16 cellular contexts compared by ENCODE assay signal in genomic region chr2:161842751-161843433, GRCh38.
DNase-seq lines count a peak whose midpoint lies in the region; ATAC-seq and TF ChIP-seq lines count a peak whose summit lies in the region.
"Had no signal": no experiment of that assay in that cellular context is flagged by ENCODE, and none has a peak within 500 bp of the region (broad histone marks: within the 10 kb centered on the region; RNA-seq: fewer than 3 reads in every experiment).

No MANE protein-coding gene starts in this region.

- no peak for ATAC-seq in GM19035 (IDR thresholded peaks at IDR 0.05; ENCODE audit: unreplicated experiment)

- TF ChIP-seq CTCF in HFF-Myc (IDR thresholded peaks at IDR 0.05; ENCODE audit: low read depth, low read length, missing control alignments) (no peak), OCI-LY7 (conservative IDR thresholded peaks at IDR 0.05; ENCODE audit: low read length) (no peak)

- H3K4me1 ChIP-seq in OCI-LY7 (ENCODE audit: insufficient read depth, low read length, poor library complexity, severe bottlenecking): no peaks in the 10 kb centered on the region
- H3K4me1 ChIP-seq: BLaER1 treated with 17β-estradiol and CSF1 and Interleukin-3, amounts not matched to agents 10 nM and 100 nM had no signal

- peaks cover 18% of the 10 kb centered on the region for H3K27me3 Mint-ChIP-seq in activated CD4-positive, alpha-beta T cell treated with anti-CD3 and anti-CD28 coated beads, Interleukin-2, amount 10 ng/mL, durations not matched to agents 7 days and 5 days
- H3K27me3 Mint-ChIP-seq: IgD-negative memory B cell had no signal

- DNase-seq in NCI-H146 (lab: John Stamatoyannopoulos, UW) (peak; percentile 1), NCI-H146 treated with DMSO at 0.1 percent for 48 hours (lab: John Stamatoyannopoulos, UW; ENCODE audit: unreplicated experiment) (no peak), HFF-Myc (ENCODE audit: extremely low read depth, low read depth) (peak; percentile 2), OCI-LY7 (ENCODE audit: low spot score) (peak; percentile 17), myocyte (ENCODE audit: low read depth) (peak; percentile 57), EL (no peak)
- DNase-seq in activated CD4-positive, alpha-beta T cell treated with anti-CD3 and anti-CD28 coated beads, Interleukin-2, amount 10 ng/mL, durations not matched to agents 7 days and 5 days: no peak
- DNase-seq: 8988T, H7, NCI-H1417 treated with DMSO at 0.1 percent for 48 hours, NCI-H2081 treated with DMSO at 0.1 percent for 48 hours, NCI-H226 had no signal

- H3K36me3 ChIP-seq in OCI-LY7 (ENCODE audit: insufficient read depth, low read length): no peaks in the 10 kb centered on the region
- H3K36me3 ChIP-seq: BLaER1 treated with 17β-estradiol and CSF1 and Interleukin-3, amounts not matched to agents 10 nM and 100 nM had no signal

- no peaks in the 10 kb centered on the region for H3K9me3 ChIP-seq in OCI-LY7 (ENCODE audit: low read length)

- H3K27ac ChIP-seq in OCI-LY7 (ENCODE audit: low read depth, low read length, poor library complexity, severe bottlenecking): peak overlapping the region; percentile 52
- H3K27ac ChIP-seq: BLaER1 treated with 17β-estradiol and CSF1 and Interleukin-3, amounts not matched to agents 10 nM and 100 nM had no signal

- POLR2A ChIA-PET in OCI-LY7 (lab: Charles Lee): interaction anchor here (0.6 to 1.5 kb wide), 4 partner anchors 40 to 726 kb away, joined by 3 read pairs; no protein-coding TSS in a partner anchor
- POLR2A ChIA-PET in activated CD4-positive, alpha-beta T cell treated with anti-CD3 and anti-CD28 coated beads, Interleukin-2, amount 10 ng/mL, durations not matched to agents 7 days and 5 days (lab: Charles Lee): no interaction called here

- BruUV-seq in OCI-LY7 (replicated peaks; lab: Mats Ljungman, UMichigan): no TSS peak

- no peak overlapping the region for H3K27ac Mint-ChIP-seq in activated CD4-positive, alpha-beta T cell treated with anti-CD3 and anti-CD28 coated beads, Interleukin-2, amount 10 ng/mL, durations not matched to agents 7 days and 5 days
- H3K27ac Mint-ChIP-seq: IgD-negative memory B cell; T-helper 2 cell treated with Interferon-gamma antibody and Interleukin-4, amounts not matched to agents 5 μg/mL and 100 μg/mL, for 36 hours had no signal

- no peak overlapping the region for H3K4me3 Mint-ChIP-seq in activated CD4-positive, alpha-beta T cell treated with anti-CD3 and anti-CD28 coated beads, Interleukin-2, amount 10 ng/mL, durations not matched to agents 7 days and 5 days
- H3K4me3 Mint-ChIP-seq: T-helper 2 cell treated with Interferon-gamma antibody and Interleukin-4, amounts not matched to agents 5 μg/mL and 100 μg/mL, for 36 hours had no signal

- H3K9me3 Mint-ChIP-seq in activated CD4-positive, alpha-beta T cell treated with anti-CD3 and anti-CD28 coated beads, Interleukin-2, amount 10 ng/mL, durations not matched to agents 7 days and 5 days: no peaks in the 10 kb centered on the region
- H3K9me3 Mint-ChIP-seq: T-helper 2 cell treated with Interferon-gamma antibody and Interleukin-4, amounts not matched to agents 5 μg/mL and 100 μg/mL, for 36 hours had no signal

- H3K4me2 ChIP-seq in OCI-LY7 (ENCODE audit: low read length): peak overlapping the region; percentile 47
- H3K4me2 ChIP-seq: BLaER1 treated with 17β-estradiol and CSF1 and Interleukin-3, amounts not matched to agents 10 nM and 100 nM had no signal

- H3K36me3 Mint-ChIP-seq in activated CD4-positive, alpha-beta T cell treated with anti-CD3 and anti-CD28 coated beads, Interleukin-2, amount 10 ng/mL, durations not matched to agents 7 days and 5 days (ENCODE audit: low read depth): no peaks in the 10 kb centered on the region
- H3K36me3 Mint-ChIP-seq: IgD-negative memory B cell had no signal

- H3K4me3 ChIP-seq in HFF-Myc (replicated peaks; ENCODE audit: low read depth, low read length) (no peak overlapping the region), OCI-LY7 (ENCODE audit: low read depth, low read length, poor library complexity, severe bottlenecking) (no peak overlapping the region)
- H3K4me3 ChIP-seq: BLaER1 treated with 17β-estradiol and CSF1 and Interleukin-3, amounts not matched to agents 10 nM and 100 nM had no signal

- H3K4me1 Mint-ChIP-seq in activated CD4-positive, alpha-beta T cell treated with anti-CD3 and anti-CD28 coated beads, Interleukin-2, amount 10 ng/mL, durations not matched to agents 7 days and 5 days: no peaks in the 10 kb centered on the region
- H3K4me1 Mint-ChIP-seq: IgD-negative memory B cell had no signal

- no peaks in the 10 kb centered on the region for H3K9me2 ChIP-seq in OCI-LY7 (ENCODE audit: insufficient read depth, low read length)

- CTCF ChIA-PET in OCI-LY7 (lab: Charles Lee; ENCODE audit: unreplicated experiment): no interaction called here
- CTCF ChIA-PET in activated CD4-positive, alpha-beta T cell treated with anti-CD3 and anti-CD28 coated beads, Interleukin-2, amount 10 ng/mL, durations not matched to agents 7 days and 5 days (lab: Charles Lee): no interaction called here

- H3K79me2 ChIP-seq in OCI-LY7 (ENCODE audit: insufficient read depth, low read depth, low read length): no peaks in the 10 kb centered on the region

- intact Hi-C loops in OCI-LY7 (cut with micrococcal nuclease; ENCODE audit: unreplicated experiment): no loop called here

- H4K20me1 ChIP-seq in OCI-LY7 (ENCODE audit: insufficient read depth, low read length): no peaks in the 10 kb centered on the region
- H4K20me1 ChIP-seq: BLaER1 treated with 17β-estradiol and CSF1 and Interleukin-3, amounts not matched to agents 10 nM and 100 nM had no signal

- H2AFZ ChIP-seq in OCI-LY7 (ENCODE audit: low read length): 0 out of 2 replicates have a peak overlapping the region, but pooled peaks have one; percentile 29

Comparison
In these comparisons a context has a peak if more than half of its experiments do, and no peak if none do; other contexts are left out.
1. DNase-seq: peak in NCI-H146 (single experiment), HFF-Myc (single experiment), OCI-LY7 (single experiment) and myocyte (single experiment); none in NCI-H146 treated with DMSO at 0.1 percent for 48 hours (single experiment), EL (single experiment) and activated CD4-positive, alpha-beta T cell treated with anti-CD3 and anti-CD28 coated beads, Interleukin-2, amount 10 ng/mL, durations not matched to agents 7 days and 5 days (single experiment).